ENCODE assay signal across 8 cellular contexts in genomic region chr19:34678421-34678820, GRCh38. TPM values are rescaled to one million over a fixed set of nuclear protein-coding genes. Genes with fewer than 3 reads are reported as not detected.
A peak's percentile ranks its signal among the peaks of the same experiment; 100 is the strongest.
DNase-seq lines count a peak whose midpoint lies in the region; ATAC-seq and TF ChIP-seq lines count a peak whose summit lies in the region.

No MANE protein-coding gene starts in this region.

- peaks cover 0 to 40% (median 12%) of the 10 kb centered on the region in 12 donors for H3K9me3 ChIP-seq in heart left ventricle
- H3K9me3 ChIP-seq in ascending aorta, result peaks cover 22 to 43% of the 10 kb centered on the region in 2 donors
- peaks cover 21% of the 10 kb centered on the region for H3K9me3 ChIP-seq in upper lobe of right lung

- H3K4me1 ChIP-seq in heart left ventricle (peaks cover 0 to 35% (median 16%) of the 10 kb centered on the region in 12 donors), ascending aorta (peaks cover 0 to 9% of the 10 kb centered on the region in 2 donors), upper lobe of right lung (peaks cover 14% of the 10 kb centered on the region)

- 43 to 60% (median 51%) methylated on average over 10 of the region's 10 CpGs for WGBS in heart left ventricle, 4 donors

- H3K9me3 Mint-ChIP-seq in memory B cell, result peaks cover 11% of the 10 kb centered on the region

- DNase-seq in heart left ventricle, result no peak
- DNase-seq in left cardiac atrium, result no peak
- DNase-seq in ascending aorta (ENCODE audit: low spot score in 2 of 2), result no peak
- DNase-seq in memory B cell (ENCODE audit: low spot score in 2 of 2), result no peak
- DNase-seq in upper lobe of right lung, result no peak
- no peak for DNase-seq in posterior vena cava (ENCODE audit: low spot score)
- no peak for DNase-seq in NK-92 treated with Interleukin-12 subunit alpha and Interleukin-12 subunit beta, amount 100 ng/mL, for 24 hours (lab: John Stamatoyannopoulos, UW)
- DNase-seq in putamen (ENCODE audit: low spot score), result no peak

- peaks cover 41% of the 10 kb centered on the region for H3K36me3 Mint-ChIP-seq in memory B cell

- no peak for TF ChIP-seq POLR2A in heart left ventricle (IDR thresholded peaks at IDR 0.05)

- peaks cover 3% of the 10 kb centered on the region for H3K27me3 Mint-ChIP-seq in memory B cell

- peaks cover 0 to 51% (median 44%) of the 10 kb centered on the region in 9 donors for H3K36me3 ChIP-seq in heart left ventricle
- peaks cover 31 to 48% of the 10 kb centered on the region in 2 donors for H3K36me3 ChIP-seq in ascending aorta
- peaks cover 41% of the 10 kb centered on the region for H3K36me3 ChIP-seq in upper lobe of right lung

- TF ChIP-seq CTCF in heart left ventricle (IDR thresholded peaks at IDR 0.05), result no peak
- no peak for TF ChIP-seq CTCF in ascending aorta (IDR thresholded peaks at IDR 0.05)
- no peak for TF ChIP-seq CTCF in upper lobe of right lung (IDR thresholded peaks at IDR 0.05)

- peak overlapping the region; percentile 99 for H3K27ac Mint-ChIP-seq in memory B cell

- H3K4me3 ChIP-seq in heart left ventricle (peak overlapping the region; percentile 62 to 95 (median 79)), ascending aorta (peak overlapping the region; percentile 83 to 85), upper lobe of right lung (peak overlapping the region; percentile 85)

- ATAC-seq in heart left ventricle, result no peak
- ATAC-seq in left cardiac atrium, result no peak
- ATAC-seq in memory B cell (ENCODE audit: low read depth), result no peak
- no peak for ATAC-seq in upper lobe of right lung

- H3K27ac ChIP-seq in heart left ventricle (peak overlapping the region in 9 of 12 donors; percentile 93 to 100 (median 98)), ascending aorta (peak overlapping the region; percentile 99), upper lobe of right lung (peak overlapping the region; percentile 100)

- H3K4me1 Mint-ChIP-seq in memory B cell, result peaks cover 12% of the 10 kb centered on the region

- intact Hi-C loops in heart left ventricle (cut with DNase I) (loop anchor here in 6 of 10 donors (5.0 kb wide), 1 partner anchor 54 kb away; the partner anchor contains the start of gene ZNF181 (in 6 of the 6)), left cardiac atrium (cut with DNase I) (loop anchor here in 1 of 2 donors (5.0 to 10.0 kb wide), 2 partner anchors 54 to 124 kb away; partner anchors contain the start of gene ZNF181), ascending aorta (cut with DNase I) (loop anchor here (10.0 kb wide), 2 partner anchors 866 to 966 kb away; partner anchors contain the start of genes COX6B1, ETV2 and TMEM147), upper lobe of right lung (cut with DNase I) (no loop called here), posterior vena cava (cut with DNase I) (no loop called here)

- H3K4me3 Mint-ChIP-seq in memory B cell, result peak overlapping the region; percentile 99

- H3K27me3 ChIP-seq in heart left ventricle, result no peaks in the 10 kb centered on the region
- no peaks in the 10 kb centered on the region for H3K27me3 ChIP-seq in ascending aorta
- H3K27me3 ChIP-seq in upper lobe of right lung, result no peaks in the 10 kb centered on the region

RNA-seq across cellular contexts. Expression of gene ZNF302, which starts 0.9 kb away (rescaled TPM):
- 10 to 100 TPM; 24.3 to 37.2 (median 33.0) TPM for total RNA-seq in heart left ventricle
- polyA plus RNA-seq in heart left ventricle, result 10 to 100 TPM; 25.5 to 32.2 TPM
- total RNA-seq in left cardiac atrium, result 10 to 100 TPM; 25.3 to 30.7 TPM
- total RNA-seq in ascending aorta, result 42.0 TPM
- total RNA-seq in upper lobe of right lung, result 28.2 TPM
- 10 to 100 TPM; 22.9 to 26.0 TPM for total RNA-seq in posterior vena cava

RNA-seq across cellular contexts. Expression of gene SCGB2B2, which starts 1.5 kb away (rescaled TPM):
- total RNA-seq in heart left ventricle (1 to 10 TPM in 2 of 9 donors, under 1 TPM in 6, not detected in 1; 0.19 to 1.7 (median 0.84) TPM), left cardiac atrium (under 1 TPM; 0.52 to 0.65 TPM), ascending aorta (not detected), upper lobe of right lung (0.58 TPM), posterior vena cava (under 1 TPM; 0.56 to 0.90 TPM)
- under 1 TPM; 0.11 to 0.80 TPM for polyA plus RNA-seq in heart left ventricle

RNA-seq across cellular contexts. Expression of gene ZNF181, which starts 55.6 kb away (rescaled TPM):
- total RNA-seq in heart left ventricle, result 10 to 100 TPM; 14.4 to 46.6 (median 18.8) TPM
- polyA plus RNA-seq in heart left ventricle, result 10 to 100 TPM in 1 of 2 donors, 1 to 10 TPM in 1; 8.6 to 15.6 TPM
- total RNA-seq in left cardiac atrium, result 10 to 100 TPM; 17.1 to 19.9 TPM
- 1.9 TPM for total RNA-seq in ascending aorta
- 11.8 TPM for total RNA-seq in upper lobe of right lung
- 10 to 100 TPM; 10.0 to 12.1 TPM for total RNA-seq in posterior vena cava

Comparison
In these comparisons a context has a peak if more than half of its experiments do, and no peak if none do; other contexts are left out.
1. intact Hi-C loops: an anchor here in heart left ventricle (5.0 kb wide) and ascending aorta (10.0 kb wide); none called in upper lobe of right lung and posterior vena cava.